Comparison of ENCODE assay signal across 22 cellular contexts in genomic region chr19:16564842-16565241, GRCh38. TPM values are rescaled to one million over a fixed set of nuclear protein-coding genes. Genes with fewer than 3 reads are reported as not detected.
A peak's percentile ranks its signal among the peaks of the same experiment; 100 is the strongest.
DNase-seq lines count a peak whose midpoint lies in the region; ATAC-seq and TF ChIP-seq lines count a peak whose summit lies in the region.
"Had no signal": no experiment of that assay in that cellular context is flagged by ENCODE, and none has a peak within 500 bp of the region (broad histone marks: within the 10 kb centered on the region; RNA-seq: fewer than 3 reads in every experiment).

No MANE protein-coding gene starts in this region.

- H3K9ac ChIP-seq in trophoblast cell (ENCODE audit: low read length): no peak overlapping the region

- H3K4me3 ChIP-seq in Caco-2 (ENCODE audit: low read depth, low read length) (no peak overlapping the region), trophoblast cell (ENCODE audit: low read depth, low read length) (no peak overlapping the region), left ventricle myocardium inferior (no peak overlapping the region)
- no peak overlapping the region for H3K4me3 ChIP-seq in naive thymus-derived CD4-positive, alpha-beta T cell (ENCODE audit: low read length)
- H3K4me3 ChIP-seq: adrenal gland, GM12878, GM23338, heart left ventricle, lung, right atrium auricular region had no signal

- H3K4me1 ChIP-seq in Caco-2 (peaks cover 15% of the 10 kb centered on the region), trophoblast cell (ENCODE audit: control insufficient read depth in 1 of 2, insufficient read depth in 2 of 2, low read length in 2 of 2) (peaks cover 9 to 13% of the 10 kb centered on the region in 2 experiments), left ventricle myocardium inferior (peaks cover 7% of the 10 kb centered on the region)
- peaks cover 19 to 21% of the 10 kb centered on the region in 2 donors for H3K4me1 ChIP-seq in naive thymus-derived CD4-positive, alpha-beta T cell (ENCODE audit: control insufficient read depth in 2 of 2, insufficient read depth in 2 of 2, low read length in 2 of 2)
- H3K4me1 ChIP-seq: adrenal gland, right atrium auricular region had no signal

- ATAC-seq in naive thymus-derived CD4-positive, alpha-beta T cell: no peak
- no peak for ATAC-seq in GM18873 (IDR thresholded peaks at IDR 0.05; ENCODE audit: low FRiP score, unreplicated experiment)
- ATAC-seq: GM12878, GM23338, heart left ventricle had no signal

- H4K12ac ChIP-seq in trophoblast cell (ENCODE audit: low read depth, low read length): no peak overlapping the region

- no peak overlapping the region for H3K14ac ChIP-seq in trophoblast cell (ENCODE audit: low read length)

- no CpG with 5 or more reads among the region's 7 CpGs for WGBS in trophoblast cell (ENCODE audit: extremely low coverage, insufficient coverage, insufficient read length)

- POLR2A ChIA-PET in Caco-2 (lab: Charles Lee): no interaction called here
- POLR2A ChIA-PET in naive thymus-derived CD4-positive, alpha-beta T cell (lab: Charles Lee): interaction anchor here (0.5 to 0.9 kb wide), 4 partner anchors 15 to 670 kb away, joined by 3 read pairs; partner anchors contain the start of gene MED26

- H4K8ac ChIP-seq in trophoblast cell (ENCODE audit: low read depth, low read length): no peak overlapping the region

- no peak overlapping the region for H2AFZ ChIP-seq in trophoblast cell (ENCODE audit: insufficient read depth, low read length, poor library complexity)
- H2AFZ ChIP-seq: GM23338 had no signal

- CTCF ChIA-PET in Caco-2 (lab: Charles Lee): no interaction called here
- CTCF ChIA-PET in naive thymus-derived CD4-positive, alpha-beta T cell (lab: Charles Lee): interaction anchor here (0.6 kb wide), 1 partner anchor 73 kb away, joined by 5 read pairs; no protein-coding TSS in a partner anchor

- peaks cover 3% of the 10 kb centered on the region for H3K9me3 Mint-ChIP-seq in T-helper 1 cell treated with Interleukin-12 subunit alpha and Interleukin-12 subunit beta and Interleukin-4 antibody, amounts not matched to agents 30 μg/mL and 1 μg/mL, for 36 hours
- no peaks in the 10 kb centered on the region for H3K9me3 Mint-ChIP-seq in Caco-2 (ENCODE audit: unreplicated experiment)
- peaks cover 3% of the 10 kb centered on the region for H3K9me3 Mint-ChIP-seq in activated T-helper 1 cell treated with anti-CD3 and anti-CD28 coated beads, Interleukin-12 subunit alpha, Interleukin-12 subunit beta, Interleukin-2, Interleukin-4 antibody, amounts not matched to agents 30 ng/mL and 10 ng/mL and 1 ng/mL, durations not matched to agents 14 hours and 24 hours and 36 hours
- H3K9me3 Mint-ChIP-seq in naive thymus-derived CD4-positive, alpha-beta T cell: peaks cover 0 to 5% (median 0%) of the 10 kb centered on the region in 11 donors
- H3K9me3 Mint-ChIP-seq: dendritic cell treated with granulocyte-macrophage colony-stimulating factor and Interleukin-4, amounts not matched to agents 40 ng/mL and 50 ng/mL, for 4 days; GM23338 had no signal

- no peak overlapping the region for H4K91ac ChIP-seq in trophoblast cell (ENCODE audit: low read depth, low read length)

- H3K4me1 Mint-ChIP-seq in T-helper 1 cell treated with Interleukin-12 subunit alpha and Interleukin-12 subunit beta and Interleukin-4 antibody, amounts not matched to agents 30 μg/mL and 1 μg/mL, for 36 hours (ENCODE audit: low read depth): peaks cover 42% of the 10 kb centered on the region
- peaks cover 12% of the 10 kb centered on the region for H3K4me1 Mint-ChIP-seq in Caco-2 (ENCODE audit: low read depth, unreplicated experiment)
- peaks cover 35% of the 10 kb centered on the region for H3K4me1 Mint-ChIP-seq in activated T-helper 1 cell treated with anti-CD3 and anti-CD28 coated beads, Interleukin-12 subunit alpha, Interleukin-12 subunit beta, Interleukin-2, Interleukin-4 antibody, amounts not matched to agents 30 ng/mL and 10 ng/mL and 1 ng/mL, durations not matched to agents 14 hours and 24 hours and 36 hours (ENCODE audit: low read depth)
- peaks cover 14 to 54% (median 27%) of the 10 kb centered on the region in 7 donors for H3K4me1 Mint-ChIP-seq in naive thymus-derived CD4-positive, alpha-beta T cell
- H3K4me1 Mint-ChIP-seq: GM23338 had no signal

- BruUV-seq in Caco-2 (replicated peaks; lab: Mats Ljungman, UMichigan): no TSS peak

- no peak overlapping the region for H3K4me2 ChIP-seq in trophoblast cell (ENCODE audit: low read length)
- H3K4me2 ChIP-seq: GM23338 had no signal

- H3K4me3 Mint-ChIP-seq in T-helper 1 cell treated with Interleukin-12 subunit alpha and Interleukin-12 subunit beta and Interleukin-4 antibody, amounts not matched to agents 30 μg/mL and 1 μg/mL, for 36 hours: no peak overlapping the region
- peak overlapping the region; percentile 32 for H3K4me3 Mint-ChIP-seq in Caco-2 (ENCODE audit: unreplicated experiment)
- H3K4me3 Mint-ChIP-seq in activated T-helper 1 cell treated with anti-CD3 and anti-CD28 coated beads, Interleukin-12 subunit alpha, Interleukin-12 subunit beta, Interleukin-2, Interleukin-4 antibody, amounts not matched to agents 30 ng/mL and 10 ng/mL and 1 ng/mL, durations not matched to agents 14 hours and 24 hours and 36 hours: no peak overlapping the region
- H3K4me3 Mint-ChIP-seq in naive thymus-derived CD4-positive, alpha-beta T cell: peak overlapping the region in 5 of 10 donors; percentile 14 to 60 (median 38)
- H3K4me3 Mint-ChIP-seq: dendritic cell treated with granulocyte-macrophage colony-stimulating factor and Interleukin-4, amounts not matched to agents 40 ng/mL and 50 ng/mL, for 4 days; GM23338 had no signal

- no peak overlapping the region for H3K18ac ChIP-seq in trophoblast cell (ENCODE audit: low read length)

- H2BK5ac ChIP-seq in trophoblast cell (ENCODE audit: low read depth, low read length, poor library complexity): no peak overlapping the region

- no peak overlapping the region for H2BK12ac ChIP-seq in trophoblast cell (ENCODE audit: low read length)

- H3K79me2 ChIP-seq in trophoblast cell (ENCODE audit: control insufficient read depth, insufficient read depth, low read length, poor library complexity): no peaks in the 10 kb centered on the region

- no peak overlapping the region for H3K4ac ChIP-seq in trophoblast cell (ENCODE audit: low read depth, low read length)

- intact Hi-C loops in Caco-2 (cut with micrococcal nuclease; ENCODE audit: unreplicated experiment): loop anchor here (2.0 kb wide), 1 partner anchor 64 kb away; the partner anchor contains the start of gene MED26
- intact Hi-C loops in activated T-helper 1 cell treated with anti-CD3 and anti-CD28 coated beads, Interleukin-12 subunit alpha, Interleukin-12 subunit beta, Interleukin-2, Interleukin-4 antibody, amounts not matched to agents 30 ng/mL and 10 ng/mL and 1 ng/mL, durations not matched to agents 14 hours and 24 hours and 36 hours (cut with micrococcal nuclease): no loop called here
- intact Hi-C loops in naive thymus-derived CD4-positive, alpha-beta T cell (cut with micrococcal nuclease): no loop called here
- intact Hi-C loops in left ventricle myocardium inferior (cut with micrococcal nuclease): no loop called here

- TF ChIP-seq CTCF in Caco-2 (IDR thresholded peaks at IDR 0.05; ENCODE audit: insufficient read depth in 1 of 2, low read depth in 1 of 2, low read length in 1 of 2, severe bottlenecking in 1 of 2, unreplicated experiment in 1 of 2) (no peak), left ventricle myocardium inferior (IDR thresholded peaks at IDR 0.05; ENCODE audit: borderline replicate concordance) (no peak)

- no peak overlapping the region for H3K23ac ChIP-seq in trophoblast cell (ENCODE audit: low read length)

- H3K27me3 ChIP-seq in Caco-2 (replicated peaks; ENCODE audit: control insufficient read depth, insufficient read depth, low read length) (no peaks in the 10 kb centered on the region), trophoblast cell (ENCODE audit: insufficient read depth, low read length) (no peaks in the 10 kb centered on the region), left ventricle myocardium inferior (ENCODE audit: low read depth) (no peaks in the 10 kb centered on the region)
- no peaks in the 10 kb centered on the region for H3K27me3 ChIP-seq in naive thymus-derived CD4-positive, alpha-beta T cell (ENCODE audit: control insufficient read depth in 2 of 2, insufficient read depth in 2 of 2, low read length in 2 of 2)
- H3K27me3 ChIP-seq: adrenal gland, heart left ventricle, right atrium auricular region had no signal

- peak overlapping the region; percentile 46 for H3K27ac Mint-ChIP-seq in T-helper 1 cell treated with Interleukin-12 subunit alpha and Interleukin-12 subunit beta and Interleukin-4 antibody, amounts not matched to agents 30 μg/mL and 1 μg/mL, for 36 hours
- no peak overlapping the region for H3K27ac Mint-ChIP-seq in Caco-2 (ENCODE audit: unreplicated experiment)
- H3K27ac Mint-ChIP-seq in activated T-helper 1 cell treated with anti-CD3 and anti-CD28 coated beads, Interleukin-12 subunit alpha, Interleukin-12 subunit beta, Interleukin-2, Interleukin-4 antibody, amounts not matched to agents 30 ng/mL and 10 ng/mL and 1 ng/mL, durations not matched to agents 14 hours and 24 hours and 36 hours: peak overlapping the region; percentile 55
- peak overlapping the region in 7 of 9 donors; percentile 13 to 100 (median 82) for H3K27ac Mint-ChIP-seq in naive thymus-derived CD4-positive, alpha-beta T cell
- H3K27ac Mint-ChIP-seq: dendritic cell treated with granulocyte-macrophage colony-stimulating factor and Interleukin-4, amounts not matched to agents 40 ng/mL and 50 ng/mL, for 4 days; GM23338 had no signal

- peaks cover 59% of the 10 kb centered on the region for H3K36me3 Mint-ChIP-seq in T-helper 1 cell treated with Interleukin-12 subunit alpha and Interleukin-12 subunit beta and Interleukin-4 antibody, amounts not matched to agents 30 μg/mL and 1 μg/mL, for 36 hours (ENCODE audit: low read depth)
- peaks cover 75% of the 10 kb centered on the region for H3K36me3 Mint-ChIP-seq in Caco-2 (ENCODE audit: insufficient read depth, unreplicated experiment)
- H3K36me3 Mint-ChIP-seq in activated T-helper 1 cell treated with anti-CD3 and anti-CD28 coated beads, Interleukin-12 subunit alpha, Interleukin-12 subunit beta, Interleukin-2, Interleukin-4 antibody, amounts not matched to agents 30 ng/mL and 10 ng/mL and 1 ng/mL, durations not matched to agents 14 hours and 24 hours and 36 hours (ENCODE audit: low read depth): peaks cover 51% of the 10 kb centered on the region
- H3K36me3 Mint-ChIP-seq in naive thymus-derived CD4-positive, alpha-beta T cell: peaks cover 12 to 42% (median 27%) of the 10 kb centered on the region in 5 donors

- H2BK120ac ChIP-seq in trophoblast cell (ENCODE audit: insufficient read depth, low read length, poor library complexity): no peak overlapping the region

- H3K9me3 ChIP-seq in Caco-2 (no peaks in the 10 kb centered on the region), trophoblast cell (ENCODE audit: insufficient read depth, low read depth, low read length) (no peaks in the 10 kb centered on the region), left ventricle myocardium inferior (replicated peaks) (no peaks in the 10 kb centered on the region)
- no peaks in the 10 kb centered on the region for H3K9me3 ChIP-seq in naive thymus-derived CD4-positive, alpha-beta T cell (ENCODE audit: control insufficient read depth in 2 of 3, low read length in 3 of 3)
- H3K9me3 ChIP-seq: adrenal gland, heart left ventricle, right atrium auricular region had no signal

- no peak overlapping the region for H3K27ac ChIP-seq in naive thymus-derived CD4-positive, alpha-beta T cell (ENCODE audit: low read depth, low read length)
- no peak overlapping the region for H3K27ac ChIP-seq in trophoblast cell (ENCODE audit: low read depth, low read length)
- H3K27ac ChIP-seq in left ventricle myocardium inferior (replicated peaks): no peak overlapping the region
- H3K27ac ChIP-seq: adrenal gland, heart left ventricle, HL-60, right atrium auricular region had no signal

- DNase-seq in T-helper 1 cell (no peak), Caco-2 (peak in 1 of 2 experiments; percentile 49), trophoblast cell (no peak), left ventricle myocardium inferior (no peak)
- no peak for DNase-seq in activated T-helper 1 cell treated with anti-CD3 and anti-CD28 coated beads, Interleukin-12 subunit alpha, Interleukin-12 subunit beta, Interleukin-2, Interleukin-4 antibody, amounts not matched to agents 30 ng/mL and 10 ng/mL and 1 ng/mL, durations not matched to agents 14 hours and 24 hours and 36 hours (ENCODE audit: low spot score)
- no peak for DNase-seq in naive thymus-derived CD4-positive, alpha-beta T cell
- DNase-seq: activated T-cell treated with anti-CD3 and anti-CD28 coated beads, Interleukin-2, amount 50 U/mL, for 48 hours; adrenal gland; DMS153; heart left ventricle; MM.1S; NCI-H1436; NCI-H524 treated with DMSO at 0.1 percent for 48 hours; substantia nigra had no signal

- H3K36me3 ChIP-seq in Caco-2 (ENCODE audit: control insufficient read depth, insufficient read depth, low read length) (peaks cover 7% of the 10 kb centered on the region), trophoblast cell (ENCODE audit: control insufficient read depth in 1 of 2, insufficient read depth in 2 of 2, low read length in 2 of 2) (peaks cover 66% of the 10 kb centered on the region in 2 experiments), left ventricle myocardium inferior (peaks cover 84% of the 10 kb centered on the region)
- H3K36me3 ChIP-seq in naive thymus-derived CD4-positive, alpha-beta T cell (ENCODE audit: control insufficient read depth in 2 of 3, insufficient read depth in 3 of 3, low read length in 3 of 3): peaks cover 5 to 45% (median 6%) of the 10 kb centered on the region in 3 experiments

- H2AK5ac ChIP-seq in trophoblast cell (ENCODE audit: low read length): no peak overlapping the region

- peaks cover 3% of the 10 kb centered on the region for H3K79me1 ChIP-seq in trophoblast cell (ENCODE audit: low read length)

- H3K27me3 Mint-ChIP-seq in T-helper 1 cell treated with Interleukin-12 subunit alpha and Interleukin-12 subunit beta and Interleukin-4 antibody, amounts not matched to agents 30 μg/mL and 1 μg/mL, for 36 hours (ENCODE audit: low read depth): no peaks in the 10 kb centered on the region
- no peaks in the 10 kb centered on the region for H3K27me3 Mint-ChIP-seq in Caco-2 (ENCODE audit: insufficient read depth, unreplicated experiment)
- H3K27me3 Mint-ChIP-seq in activated T-helper 1 cell treated with anti-CD3 and anti-CD28 coated beads, Interleukin-12 subunit alpha, Interleukin-12 subunit beta, Interleukin-2, Interleukin-4 antibody, amounts not matched to agents 30 ng/mL and 10 ng/mL and 1 ng/mL, durations not matched to agents 14 hours and 24 hours and 36 hours (ENCODE audit: insufficient read depth): no peaks in the 10 kb centered on the region
- no peaks in the 10 kb centered on the region for H3K27me3 Mint-ChIP-seq in naive thymus-derived CD4-positive, alpha-beta T cell
- H3K27me3 Mint-ChIP-seq: dendritic cell treated with granulocyte-macrophage colony-stimulating factor and Interleukin-4, amounts not matched to agents 40 ng/mL and 50 ng/mL, for 4 days had no signal

RNA-seq across cellular contexts. Expression of gene SLC35E1, which starts 7.4 kb away (rescaled TPM):
- total RNA-seq in Caco-2 (2022): 37.9 and 41.3 TPM in 2 replicates
- total RNA-seq in activated T-helper 1 cell treated with anti-CD3 and anti-CD28 coated beads, Interleukin-12 subunit alpha, Interleukin-12 subunit beta, Interleukin-2, Interleukin-4 antibody, amounts not matched to agents 30 ng/mL and 10 ng/mL and 1 ng/mL, durations not matched to agents 14 hours and 24 hours and 36 hours: 60.4 and 61.7 TPM in 2 replicates
- 10 to 100 TPM; 33.0 to 67.3 (median 58.7) TPM for total RNA-seq in naive thymus-derived CD4-positive, alpha-beta T cell
- 10 to 100 TPM; 13.3 to 25.0 TPM for polyA plus RNA-seq in naive thymus-derived CD4-positive, alpha-beta T cell
- polyA plus RNA-seq in trophoblast cell (2013): 101 TPM in 2 replicates
- 26.8 TPM for total RNA-seq in left ventricle myocardium inferior

RNA-seq across cellular contexts. Expression of gene CHERP, which starts 22.6 kb away (rescaled TPM):
- 66.1 and 78.6 TPM in 2 replicates for total RNA-seq in Caco-2 (2022)
- total RNA-seq in activated T-helper 1 cell treated with anti-CD3 and anti-CD28 coated beads, Interleukin-12 subunit alpha, Interleukin-12 subunit beta, Interleukin-2, Interleukin-4 antibody, amounts not matched to agents 30 ng/mL and 10 ng/mL and 1 ng/mL, durations not matched to agents 14 hours and 24 hours and 36 hours: 84.3 and 92.0 TPM in 2 replicates
- total RNA-seq in naive thymus-derived CD4-positive, alpha-beta T cell: 10 to 100 TPM; 53.8 to 80.7 (median 62.7) TPM
- 10 to 100 TPM; 10.4 to 24.3 TPM for polyA plus RNA-seq in naive thymus-derived CD4-positive, alpha-beta T cell
- 48.8 and 49.6 TPM in 2 replicates for polyA plus RNA-seq in trophoblast cell (2013)
- 19.3 TPM for total RNA-seq in left ventricle myocardium inferior
